In the genomic region with DNA sequence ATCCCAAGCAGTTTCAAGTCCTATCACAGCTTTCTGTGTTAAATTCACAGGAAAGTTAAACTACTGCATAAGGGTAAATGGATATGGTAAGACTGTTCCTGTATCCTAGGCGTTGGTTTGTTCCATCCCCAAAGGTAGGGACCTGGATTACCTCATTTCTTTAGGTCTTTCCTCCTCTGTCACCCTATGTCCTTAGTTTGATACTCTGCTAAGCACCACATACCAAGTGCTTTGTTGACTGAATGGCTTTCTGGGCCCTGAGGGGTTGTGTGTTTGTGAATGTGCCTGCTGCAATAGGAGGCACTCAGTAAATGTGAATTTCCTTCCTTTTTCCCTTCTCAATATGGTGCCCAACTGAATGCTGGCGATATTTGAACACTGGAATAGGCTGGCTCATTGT, we compare ENCODE assay signal across 2 cellular contexts.
TF ChIP-seq lines count a peak whose summit lies in the region.

No MANE protein-coding gene starts in this region.

TF ChIP-seq in HEK293, 187 proteins besides CTCF, POLR2A, EP300 and RAD21:
- TF ChIP-seq ZNF610 (tag by site-specific recombination; IDR thresholded peaks at IDR 0.05; ENCODE audit: borderline replicate concordance) (no peak), BCL11B (tag by site-specific recombination; IDR thresholded peaks at IDR 0.05; ENCODE audit: low read depth) (no peak), ZBTB8A (tag by site-specific recombination; IDR thresholded peaks at IDR 0.05) (no peak)
- TF ChIP-seq, protein P1, sequence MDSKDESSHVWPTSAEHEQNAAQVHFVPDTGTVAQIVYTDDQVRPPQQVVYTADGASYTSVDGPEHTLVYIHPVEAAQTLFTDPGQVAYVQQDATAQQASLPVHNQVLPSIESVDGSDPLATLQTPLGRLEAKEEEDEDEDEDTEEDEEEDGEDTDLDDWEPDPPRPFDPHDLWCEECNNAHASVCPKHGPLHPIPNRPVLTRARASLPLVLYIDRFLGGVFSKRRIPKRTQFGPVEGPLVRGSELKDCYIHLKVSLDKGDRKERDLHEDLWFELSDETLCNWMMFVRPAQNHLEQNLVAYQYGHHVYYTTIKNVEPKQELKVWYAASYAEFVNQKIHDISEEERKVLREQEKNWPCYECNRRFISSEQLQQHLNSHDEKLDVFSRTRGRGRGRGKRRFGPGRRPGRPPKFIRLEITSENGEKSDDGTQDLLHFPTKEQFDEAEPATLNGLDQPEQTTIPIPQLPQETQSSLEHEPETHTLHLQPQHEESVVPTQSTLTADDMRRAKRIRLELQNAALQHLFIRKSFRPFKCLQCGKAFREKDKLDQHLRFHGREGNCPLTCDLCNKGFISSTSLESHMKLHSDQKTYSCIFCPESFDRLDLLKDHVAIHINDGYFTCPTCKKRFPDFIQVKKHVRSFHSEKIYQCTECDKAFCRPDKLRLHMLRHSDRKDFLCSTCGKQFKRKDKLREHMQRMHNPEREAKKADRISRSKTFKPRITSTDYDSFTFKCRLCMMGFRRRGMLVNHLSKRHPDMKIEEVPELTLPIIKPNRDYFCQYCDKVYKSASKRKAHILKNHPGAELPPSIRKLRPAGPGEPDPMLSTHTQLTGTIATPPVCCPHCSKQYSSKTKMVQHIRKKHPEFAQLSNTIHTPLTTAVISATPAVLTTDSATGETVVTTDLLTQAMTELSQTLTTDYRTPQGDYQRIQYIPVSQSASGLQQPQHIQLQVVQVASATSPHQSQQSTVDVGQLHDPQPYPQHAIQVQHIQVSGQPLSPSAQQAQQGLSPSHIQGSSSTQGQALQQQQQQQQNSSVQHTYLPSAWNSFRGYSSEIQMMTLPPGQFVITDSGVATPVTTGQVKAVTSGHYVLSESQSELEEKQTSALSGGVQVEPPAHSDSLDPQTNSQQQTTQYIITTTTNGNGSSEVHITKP (tag by site-specific recombination; IDR thresholded peaks at IDR 0.05): 0 out of 2 replicates have a peak, but pooled peaks have one; percentile 10

TF ChIP-seq in K562, 482 proteins besides CTCF, POLR2A, EP300 and RAD21:
- no peak for TF ChIP-seq ZNF444 (CRISPR knock-in tag; IDR thresholded peaks at IDR 0.05)
- TF ChIP-seq GABPA (tag; conservative IDR thresholded peaks at IDR 0.05; ENCODE audit: low read depth): no peak
- no peak for TF ChIP-seq KLF1 (tag; IDR thresholded peaks at IDR 0.05)
- TF ChIP-seq KDM2B (CRISPR knock-in tag; IDR thresholded peaks at IDR 0.05): no peak
- TF ChIP-seq ZNF347 (CRISPR knock-in tag; IDR thresholded peaks at IDR 0.05; ENCODE audit: low read depth): no peak
- no peak for TF ChIP-seq PURB (CRISPR knock-in tag; IDR thresholded peaks at IDR 0.05; ENCODE audit: low read depth)
- TF ChIP-seq ZNF583 (CRISPR knock-in tag; IDR thresholded peaks at IDR 0.05): no peak
- TF ChIP-seq, protein P2, sequence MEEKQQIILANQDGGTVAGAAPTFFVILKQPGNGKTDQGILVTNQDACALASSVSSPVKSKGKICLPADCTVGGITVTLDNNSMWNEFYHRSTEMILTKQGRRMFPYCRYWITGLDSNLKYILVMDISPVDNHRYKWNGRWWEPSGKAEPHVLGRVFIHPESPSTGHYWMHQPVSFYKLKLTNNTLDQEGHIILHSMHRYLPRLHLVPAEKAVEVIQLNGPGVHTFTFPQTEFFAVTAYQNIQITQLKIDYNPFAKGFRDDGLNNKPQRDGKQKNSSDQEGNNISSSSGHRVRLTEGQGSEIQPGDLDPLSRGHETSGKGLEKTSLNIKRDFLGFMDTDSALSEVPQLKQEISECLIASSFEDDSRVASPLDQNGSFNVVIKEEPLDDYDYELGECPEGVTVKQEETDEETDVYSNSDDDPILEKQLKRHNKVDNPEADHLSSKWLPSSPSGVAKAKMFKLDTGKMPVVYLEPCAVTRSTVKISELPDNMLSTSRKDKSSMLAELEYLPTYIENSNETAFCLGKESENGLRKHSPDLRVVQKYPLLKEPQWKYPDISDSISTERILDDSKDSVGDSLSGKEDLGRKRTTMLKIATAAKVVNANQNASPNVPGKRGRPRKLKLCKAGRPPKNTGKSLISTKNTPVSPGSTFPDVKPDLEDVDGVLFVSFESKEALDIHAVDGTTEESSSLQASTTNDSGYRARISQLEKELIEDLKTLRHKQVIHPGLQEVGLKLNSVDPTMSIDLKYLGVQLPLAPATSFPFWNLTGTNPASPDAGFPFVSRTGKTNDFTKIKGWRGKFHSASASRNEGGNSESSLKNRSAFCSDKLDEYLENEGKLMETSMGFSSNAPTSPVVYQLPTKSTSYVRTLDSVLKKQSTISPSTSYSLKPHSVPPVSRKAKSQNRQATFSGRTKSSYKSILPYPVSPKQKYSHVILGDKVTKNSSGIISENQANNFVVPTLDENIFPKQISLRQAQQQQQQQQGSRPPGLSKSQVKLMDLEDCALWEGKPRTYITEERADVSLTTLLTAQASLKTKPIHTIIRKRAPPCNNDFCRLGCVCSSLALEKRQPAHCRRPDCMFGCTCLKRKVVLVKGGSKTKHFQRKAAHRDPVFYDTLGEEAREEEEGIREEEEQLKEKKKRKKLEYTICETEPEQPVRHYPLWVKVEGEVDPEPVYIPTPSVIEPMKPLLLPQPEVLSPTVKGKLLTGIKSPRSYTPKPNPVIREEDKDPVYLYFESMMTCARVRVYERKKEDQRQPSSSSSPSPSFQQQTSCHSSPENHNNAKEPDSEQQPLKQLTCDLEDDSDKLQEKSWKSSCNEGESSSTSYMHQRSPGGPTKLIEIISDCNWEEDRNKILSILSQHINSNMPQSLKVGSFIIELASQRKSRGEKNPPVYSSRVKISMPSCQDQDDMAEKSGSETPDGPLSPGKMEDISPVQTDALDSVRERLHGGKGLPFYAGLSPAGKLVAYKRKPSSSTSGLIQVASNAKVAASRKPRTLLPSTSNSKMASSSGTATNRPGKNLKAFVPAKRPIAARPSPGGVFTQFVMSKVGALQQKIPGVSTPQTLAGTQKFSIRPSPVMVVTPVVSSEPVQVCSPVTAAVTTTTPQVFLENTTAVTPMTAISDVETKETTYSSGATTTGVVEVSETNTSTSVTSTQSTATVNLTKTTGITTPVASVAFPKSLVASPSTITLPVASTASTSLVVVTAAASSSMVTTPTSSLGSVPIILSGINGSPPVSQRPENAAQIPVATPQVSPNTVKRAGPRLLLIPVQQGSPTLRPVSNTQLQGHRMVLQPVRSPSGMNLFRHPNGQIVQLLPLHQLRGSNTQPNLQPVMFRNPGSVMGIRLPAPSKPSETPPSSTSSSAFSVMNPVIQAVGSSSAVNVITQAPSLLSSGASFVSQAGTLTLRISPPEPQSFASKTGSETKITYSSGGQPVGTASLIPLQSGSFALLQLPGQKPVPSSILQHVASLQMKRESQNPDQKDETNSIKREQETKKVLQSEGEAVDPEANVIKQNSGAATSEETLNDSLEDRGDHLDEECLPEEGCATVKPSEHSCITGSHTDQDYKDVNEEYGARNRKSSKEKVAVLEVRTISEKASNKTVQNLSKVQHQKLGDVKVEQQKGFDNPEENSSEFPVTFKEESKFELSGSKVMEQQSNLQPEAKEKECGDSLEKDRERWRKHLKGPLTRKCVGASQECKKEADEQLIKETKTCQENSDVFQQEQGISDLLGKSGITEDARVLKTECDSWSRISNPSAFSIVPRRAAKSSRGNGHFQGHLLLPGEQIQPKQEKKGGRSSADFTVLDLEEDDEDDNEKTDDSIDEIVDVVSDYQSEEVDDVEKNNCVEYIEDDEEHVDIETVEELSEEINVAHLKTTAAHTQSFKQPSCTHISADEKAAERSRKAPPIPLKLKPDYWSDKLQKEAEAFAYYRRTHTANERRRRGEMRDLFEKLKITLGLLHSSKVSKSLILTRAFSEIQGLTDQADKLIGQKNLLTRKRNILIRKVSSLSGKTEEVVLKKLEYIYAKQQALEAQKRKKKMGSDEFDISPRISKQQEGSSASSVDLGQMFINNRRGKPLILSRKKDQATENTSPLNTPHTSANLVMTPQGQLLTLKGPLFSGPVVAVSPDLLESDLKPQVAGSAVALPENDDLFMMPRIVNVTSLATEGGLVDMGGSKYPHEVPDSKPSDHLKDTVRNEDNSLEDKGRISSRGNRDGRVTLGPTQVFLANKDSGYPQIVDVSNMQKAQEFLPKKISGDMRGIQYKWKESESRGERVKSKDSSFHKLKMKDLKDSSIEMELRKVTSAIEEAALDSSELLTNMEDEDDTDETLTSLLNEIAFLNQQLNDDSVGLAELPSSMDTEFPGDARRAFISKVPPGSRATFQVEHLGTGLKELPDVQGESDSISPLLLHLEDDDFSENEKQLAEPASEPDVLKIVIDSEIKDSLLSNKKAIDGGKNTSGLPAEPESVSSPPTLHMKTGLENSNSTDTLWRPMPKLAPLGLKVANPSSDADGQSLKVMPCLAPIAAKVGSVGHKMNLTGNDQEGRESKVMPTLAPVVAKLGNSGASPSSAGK (IDR thresholded peaks at IDR 0.05): no peak
- TF ChIP-seq, protein P3, sequence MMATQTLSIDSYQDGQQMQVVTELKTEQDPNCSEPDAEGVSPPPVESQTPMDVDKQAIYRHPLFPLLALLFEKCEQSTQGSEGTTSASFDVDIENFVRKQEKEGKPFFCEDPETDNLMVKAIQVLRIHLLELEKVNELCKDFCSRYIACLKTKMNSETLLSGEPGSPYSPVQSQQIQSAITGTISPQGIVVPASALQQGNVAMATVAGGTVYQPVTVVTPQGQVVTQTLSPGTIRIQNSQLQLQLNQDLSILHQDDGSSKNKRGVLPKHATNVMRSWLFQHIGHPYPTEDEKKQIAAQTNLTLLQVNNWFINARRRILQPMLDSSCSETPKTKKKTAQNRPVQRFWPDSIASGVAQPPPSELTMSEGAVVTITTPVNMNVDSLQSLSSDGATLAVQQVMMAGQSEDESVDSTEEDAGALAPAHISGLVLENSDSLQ (IDR thresholded peaks at IDR 0.05): no peak
- TF ChIP-seq TBL1XR1 (IDR thresholded peaks at IDR 0.05; ENCODE audit: low read length in 2 of 2): no peak
- no peak for TF ChIP-seq SUPT5H (IDR thresholded peaks at IDR 0.05)
